22 cellular contexts compared by ENCODE assay signal in the genomic region with DNA sequence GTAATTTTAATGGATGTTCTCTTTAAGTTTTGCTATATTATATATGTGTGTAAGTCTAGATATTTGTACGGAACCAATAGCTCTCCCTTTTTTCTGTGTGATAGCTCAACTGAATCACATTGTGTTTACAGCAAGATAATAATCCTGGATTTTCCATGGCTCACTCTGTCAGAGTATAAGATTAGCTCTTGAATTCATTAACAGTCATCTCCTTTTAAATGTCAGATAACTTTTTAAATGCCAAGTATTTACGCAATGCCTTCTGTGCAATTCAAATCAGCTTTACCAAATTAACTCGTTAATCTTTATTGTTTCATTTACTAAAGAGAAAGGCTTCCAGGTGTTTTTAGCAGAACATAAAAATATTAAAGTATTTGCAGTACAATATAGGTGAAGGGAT.
A peak's percentile ranks its signal among the peaks of the same experiment; 100 is the strongest.
DNase-seq lines count a peak whose midpoint lies in the region; ATAC-seq, FAIRE-seq and TF ChIP-seq lines count a peak whose summit lies in the region.
"Had no signal": no experiment of that assay in that cellular context is flagged by ENCODE, and none has a peak within 500 bp of the region (broad histone marks: within the 10 kb centered on the region; RNA-seq: fewer than 3 reads in every experiment).

No MANE protein-coding gene starts in this region.

- H3K27me3 ChIP-seq in IMR-90 (ENCODE audit: control insufficient read depth, insufficient read depth, low read length) (no peaks in the 10 kb centered on the region), ectodermal cell (ENCODE audit: control insufficient read depth, insufficient read depth, low read length, poor library complexity, severe bottlenecking) (no peaks in the 10 kb centered on the region), left lung (no peaks in the 10 kb centered on the region), sigmoid colon (no peaks in the 10 kb centered on the region), upper lobe of right lung (no peaks in the 10 kb centered on the region), pancreas (peaks cover 0 to 2% (median 0%) of the 10 kb centered on the region in 4 donors)
- H3K27me3 ChIP-seq: MG63, Peyer's patch had no signal

- no peak overlapping the region for H3K14ac ChIP-seq in IMR-90 (replicated peaks; ENCODE audit: low read depth, low read length)

- H4K20me1 ChIP-seq in IMR-90 (ENCODE audit: insufficient read depth, low read length) = no peaks in the 10 kb centered on the region

- TF ChIP-seq RAD21 in IMR-90 (IDR thresholded peaks at IDR 0.05; ENCODE audit: low read length) = no peak

- H2AFZ ChIP-seq in IMR-90 (replicated peaks; ENCODE audit: low read length, poor library complexity) = no peak overlapping the region

- no peak overlapping the region for H2AK9ac ChIP-seq in IMR-90 (replicated peaks; ENCODE audit: low read depth, low read length, poor library complexity)

- H4K91ac ChIP-seq in IMR-90 (ENCODE audit: insufficient read depth, low read depth, low read length) = no peak overlapping the region

- no peak overlapping the region; the same call in 1 of the 2 replicates for H3K18ac ChIP-seq in IMR-90 (ENCODE audit: low read depth, low read length)

- intact Hi-C loops in IMR-90 (cut with micrococcal nuclease) (loop anchor here (5.0 kb wide), 1 partner anchor 48 kb away; no protein-coding TSS in a partner anchor), left lung (cut with DNase I) (no loop called here), sigmoid colon (cut with DNase I) (loop anchor here (5.0 kb wide), 1 partner anchor 113 kb away; no protein-coding TSS in a partner anchor), upper lobe of right lung (cut with DNase I) (no loop called here), pancreas (cut with DNase I) (no loop called here)

- H3K36me3 ChIP-seq in IMR-90 (ENCODE audit: control insufficient read depth, insufficient read depth, low read length) = no peaks in the 10 kb centered on the region
- H3K36me3 ChIP-seq in ectodermal cell (ENCODE audit: control insufficient read depth, insufficient read depth, low read length) = no peaks in the 10 kb centered on the region
- no peaks in the 10 kb centered on the region for H3K36me3 ChIP-seq in left lung
- no peaks in the 10 kb centered on the region for H3K36me3 ChIP-seq in sigmoid colon
- H3K36me3 ChIP-seq in upper lobe of right lung = no peaks in the 10 kb centered on the region
- H3K36me3 ChIP-seq in pancreas = no peaks in the 10 kb centered on the region
- H3K36me3 ChIP-seq: MG63, Peyer's patch had no signal

- H4K5ac ChIP-seq in IMR-90 (ENCODE audit: low read depth, low read length) = no peak overlapping the region

- no CpG with 5 or more reads among the region's 3 CpGs for whole genome bisulfite sequencing in IMR-90 (ENCODE audit: extremely low coverage in 2 of 2, insufficient read length in 1 of 2), 2 experiments
- WGBS in ectodermal cell, 2 experiments = 86 to 87% methylated on average over 2 to 3 of the region's 3 CpGs
- 75 to 81% methylated on average over 3 of the region's 3 CpGs for WGBS in sigmoid colon, 2 donors
- WGBS in pancreas, 2 donors = 52 to 70% methylated on average over 3 of the region's 3 CpGs

- no peak overlapping the region for H3K4ac ChIP-seq in IMR-90 (ENCODE audit: low read depth, low read length)

- peaks cover 10% of the 10 kb centered on the region; the same call in 1 of the 2 replicates for H3K9me1 ChIP-seq in IMR-90 (ENCODE audit: insufficient read depth, low read length)

- H4K8ac ChIP-seq in IMR-90 (ENCODE audit: low read depth in 2 of 2, low read length in 2 of 2) = no peak overlapping the region; a peak in 1 of 4 replicates

- no TSS peak for BruUV-seq in IMR-90 (replicated peaks; lab: Mats Ljungman, UMichigan)

- H3K56ac ChIP-seq in IMR-90 (ENCODE audit: extremely low read depth, insufficient read depth, low read length) = no peak overlapping the region

- POLR2A ChIA-PET in IMR-90 (lab: Charles Lee; ENCODE audit: unreplicated experiment) = no interaction called here

- FAIRE-seq in pancreas (lab: Jason Lieb, UNC) = no peak
- FAIRE-seq: colon, K562 had no signal

- peak overlapping the region; percentile 76; the same call in 1 of the 2 replicates for H2BK20ac ChIP-seq in IMR-90 (ENCODE audit: low read depth, low read length)

- no peaks in the 10 kb centered on the region for H3K79me1 ChIP-seq in IMR-90 (ENCODE audit: low read depth in 1 of 2, low read length in 2 of 2)

- H3K23ac ChIP-seq in IMR-90 (ENCODE audit: low read depth, low read length) = no peak overlapping the region

- peak overlapping the region; percentile 64 for H2BK5ac ChIP-seq in IMR-90 (ENCODE audit: low read depth, low read length, poor library complexity, severe bottlenecking)

- no peak for TF ChIP-seq EP300 in sigmoid colon (IDR thresholded peaks at IDR 0.05)

- TF ChIP-seq CTCF in IMR-90 (conservative IDR thresholded peaks at IDR 0.05; ENCODE audit: low read depth, low read length) (no peak), left lung (IDR thresholded peaks at IDR 0.05) (no peak), sigmoid colon (IDR thresholded peaks at IDR 0.05) (no peak), upper lobe of right lung (IDR thresholded peaks at IDR 0.05) (no peak), pancreas (IDR thresholded peaks at IDR 0.05) (no peak)

- DNase-seq in IMR-90 (no peak), left lung (no peak), sigmoid colon (no peak), upper lobe of right lung (no peak), epidermal melanocyte (ENCODE audit: insufficient read length, low spot score) (no peak), pancreas (no peak)
- DNase-seq: activated CD8-positive, alpha-beta memory T cell treated with anti-CD3 and anti-CD28 coated beads, Interleukin-2, amount 10 ng/mL, durations not matched to agents 7 days and 5 days; activated naive CD4-positive, alpha-beta T cell; activated T-cell treated with anti-CD3 and anti-CD28 coated beads, Interleukin-2, amount 50 U/mL, for 72 hours; Calu3; effector memory CD4-positive, alpha-beta T cell; HFFc6; MG63; NCI-H2029; NCI-H526 treated with DMSO at 0.1 percent for 48 hours; Peyer's patch; stimulated activated naive CD8-positive, alpha-beta T cell treated with anti-CD3 and anti-CD28 coated beads, Interleukin-15, Interleukin-2, amounts not matched to agents 100 U/mL and 50 U/mL, for 24 hours had no signal

- no peak overlapping the region for H2BK120ac ChIP-seq in IMR-90 (ENCODE audit: low read depth, low read length)

- H3K4me3 ChIP-seq in IMR-90 (ENCODE audit: insufficient read depth, low read depth, low read length) (no peak overlapping the region), ectodermal cell (ENCODE audit: insufficient read depth, low read depth, low read length) (no peak overlapping the region), left lung (no peak overlapping the region), sigmoid colon (no peak overlapping the region), upper lobe of right lung (no peak overlapping the region), pancreas (no peak overlapping the region)
- H3K4me3 ChIP-seq: K562, MG63, Peyer's patch had no signal

- H3K27ac ChIP-seq in IMR-90 (ENCODE audit: insufficient read depth, low read length) (no peak overlapping the region), ectodermal cell (ENCODE audit: insufficient read depth, low read depth, low read length, poor library complexity, severe bottlenecking) (peak overlapping the region; percentile 93), left lung (peak overlapping the region in 1 of 2 donors; percentile 65), sigmoid colon (peak overlapping the region; percentile 37 to 79 (median 72)), upper lobe of right lung (no peak overlapping the region), pancreas (no peak overlapping the region)

- no peak overlapping the region for H3K4me2 ChIP-seq in IMR-90 (ENCODE audit: low read depth, low read length)

- H3K9me3 ChIP-seq in IMR-90 (ENCODE audit: control insufficient read depth, insufficient read depth, low read length) (no peaks in the 10 kb centered on the region), ectodermal cell (ENCODE audit: control insufficient read depth, low read length) (no peaks in the 10 kb centered on the region), left lung (no peaks in the 10 kb centered on the region), sigmoid colon (no peaks in the 10 kb centered on the region), upper lobe of right lung (no peaks in the 10 kb centered on the region), pancreas (no peaks in the 10 kb centered on the region)
- H3K9me3 ChIP-seq: MG63, Peyer's patch had no signal

- no peak overlapping the region for H2BK15ac ChIP-seq in IMR-90 (ENCODE audit: low read depth, low read length)

- dilution Hi-C loops in IMR-90 (cut with HindIII; ENCODE audit: low sequenced_read_pairs, unreplicated experiment) = no loop called here

- peaks cover 29% of the 10 kb centered on the region for H3K4me1 ChIP-seq in IMR-90 (ENCODE audit: control insufficient read depth, insufficient read depth, low read length)
- H3K4me1 ChIP-seq in ectodermal cell (ENCODE audit: control insufficient read depth, insufficient read depth, low read length) = peaks cover 48% of the 10 kb centered on the region
- no peaks in the 10 kb centered on the region for H3K4me1 ChIP-seq in left lung
- H3K4me1 ChIP-seq in sigmoid colon = peaks cover 0 to 45% (median 28%) of the 10 kb centered on the region in 4 donors
- no peaks in the 10 kb centered on the region for H3K4me1 ChIP-seq in upper lobe of right lung
- no peaks in the 10 kb centered on the region for H3K4me1 ChIP-seq in pancreas
- H3K4me1 ChIP-seq: Peyer's patch had no signal

- no peak overlapping the region for H3K9ac ChIP-seq in IMR-90 (ENCODE audit: low read depth, low read length)

- TF ChIP-seq POLR2A in IMR-90 (IDR thresholded peaks at IDR 0.05; ENCODE audit: low read depth, low read length) (no peak), sigmoid colon (IDR thresholded peaks at IDR 0.05) (no peak)

- no peak overlapping the region for H2AK5ac ChIP-seq in IMR-90 (ENCODE audit: low read depth, low read length)

- ATAC-seq in IMR-90 (ENCODE audit: low read depth) (no peak; the same call in 1 of the 2 replicates), left lung (peak; percentile 45), upper lobe of right lung (no peak), HG02678 (IDR thresholded peaks at IDR 0.05; ENCODE audit: unreplicated experiment) (no peak), pancreas (no peak)
- ATAC-seq: activated CD8-positive, alpha-beta memory T cell treated with anti-CD3 and anti-CD28 coated beads, Interleukin-2, amount 10 ng/mL, durations not matched to agents 7 days and 5 days; activated T-cell treated with anti-CD3 and anti-CD28 coated beads, Interleukin-2, amount 50 U/mL, for 72 hours; esophagus mucosa; K562; stimulated activated naive CD8-positive, alpha-beta T cell treated with anti-CD3 and anti-CD28 coated beads, Interleukin-15, Interleukin-2, amounts not matched to agents 100 U/mL and 50 U/mL, for 24 hours had no signal

- CTCF ChIA-PET in IMR-90 (lab: Yijun Ruan, JAX) = interaction anchor here (0.6 kb wide), 1 partner anchor 48 kb away, joined by 5 read pairs; no protein-coding TSS in a partner anchor

- in situ Hi-C loops in IMR-90 (cut with MboI; ENCODE audit: low sequenced_read_pairs) = no loop called here

Comparison
In these comparisons a context has a peak if more than half of its experiments do, and no peak if none do; other contexts are left out.
1. H3K27ac ChIP-seq: peak in ectodermal cell (single experiment) and sigmoid colon (4 of 4); none in IMR-90 (single experiment), upper lobe of right lung (single experiment) and pancreas (0 of 4).
2. intact Hi-C loops: an anchor here in IMR-90 (5.0 kb wide) and sigmoid colon (5.0 kb wide); none called in left lung, upper lobe of right lung and pancreas.